Comparison of ENCODE assay signal across 11 cellular contexts in the genomic region with DNA sequence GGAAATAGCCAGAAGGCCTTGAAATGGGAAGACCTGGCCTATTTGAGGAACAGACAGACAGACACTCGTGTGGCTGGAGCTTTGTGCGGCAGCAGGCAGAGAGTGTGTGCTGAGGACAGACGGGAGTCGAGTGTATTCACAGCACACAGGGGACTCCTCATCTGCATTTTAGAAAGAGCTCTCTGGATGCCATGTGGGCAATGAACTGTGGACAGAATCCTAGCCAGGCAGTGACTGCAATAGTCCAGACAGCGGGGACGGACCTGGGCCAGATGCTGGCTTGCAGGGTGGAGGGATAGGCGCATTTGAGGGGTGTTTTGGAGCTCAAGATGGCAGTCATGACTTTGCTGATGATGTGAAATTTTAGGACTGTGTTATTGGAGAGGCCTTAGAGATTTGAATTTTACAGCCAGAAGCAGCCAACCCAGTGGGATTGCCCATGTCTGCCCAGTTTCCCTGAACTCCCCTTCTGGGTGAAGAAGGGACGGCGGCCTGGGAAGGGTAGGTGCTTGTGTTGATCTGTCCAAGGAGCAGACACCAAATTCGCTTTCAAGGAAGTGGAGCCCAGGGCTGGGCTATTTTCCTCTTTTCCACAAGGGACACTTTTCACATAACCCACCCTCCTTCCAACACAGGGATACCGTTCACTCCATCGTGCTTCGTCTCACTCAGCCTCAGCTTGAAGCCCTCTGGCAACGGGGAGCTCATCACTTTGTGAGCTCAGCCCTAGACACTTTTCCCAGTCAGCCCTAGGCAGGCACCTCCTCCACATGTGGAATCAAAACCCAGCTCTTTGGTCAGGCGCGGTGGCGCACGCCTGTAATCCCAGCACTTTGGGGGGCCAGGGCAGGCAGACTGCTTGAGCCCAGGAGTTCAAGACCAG. TPM values are rescaled to one million over a fixed set of nuclear protein-coding genes. Genes with fewer than 3 reads are reported as not detected.
DNase-seq lines count a peak whose midpoint lies in the region; ATAC-seq and TF ChIP-seq lines count a peak whose summit lies in the region.
"Had no signal": no experiment of that assay in that cellular context is flagged by ENCODE, and none has a peak within 500 bp of the region (broad histone marks: within the 10 kb centered on the region; RNA-seq: fewer than 3 reads in every experiment).

No MANE protein-coding gene starts in this region.

- no peak for TF ChIP-seq POLR2A in thyroid gland (IDR thresholded peaks at IDR 0.05)

- no peaks in the 10 kb centered on the region for H3K9me3 ChIP-seq in thyroid gland

- no peak overlapping the region for H3K4me3 ChIP-seq in thyroid gland (replicated peaks in 1 of 3)

- no peaks in the 10 kb centered on the region for H3K36me3 Mint-ChIP-seq in activated naive CD4-positive, alpha-beta T cell treated with anti-CD3 and anti-CD28 coated beads, Interleukin-2, amount 10 ng/mL, durations not matched to agents 7 days and 5 days
- H3K36me3 Mint-ChIP-seq in activated naive CD8-positive, alpha-beta T cell treated with anti-CD3 and anti-CD28 coated beads, Interleukin-2, amount 50 U/mL, for 24 hours (ENCODE audit: low read depth), result peaks cover 1% of the 10 kb centered on the region

- no peaks in the 10 kb centered on the region for H3K9me3 Mint-ChIP-seq in activated naive CD4-positive, alpha-beta T cell treated with anti-CD3 and anti-CD28 coated beads, Interleukin-2, amount 10 ng/mL, durations not matched to agents 7 days and 5 days
- no peaks in the 10 kb centered on the region for H3K9me3 Mint-ChIP-seq in activated naive CD8-positive, alpha-beta T cell treated with anti-CD3 and anti-CD28 coated beads, Interleukin-2, amount 50 U/mL, for 24 hours

- H3K4me3 Mint-ChIP-seq in activated naive CD4-positive, alpha-beta T cell treated with anti-CD3 and anti-CD28 coated beads, Interleukin-2, amount 10 ng/mL, durations not matched to agents 7 days and 5 days, result no peak overlapping the region
- H3K4me3 Mint-ChIP-seq in activated naive CD8-positive, alpha-beta T cell treated with anti-CD3 and anti-CD28 coated beads, Interleukin-2, amount 50 U/mL, for 24 hours, result peak overlapping the region; percentile 5

- H3K27ac ChIP-seq in layer of hippocampus (ENCODE audit: low read depth, low read length) (peak overlapping the region; percentile 65), thyroid gland (no peak overlapping the region)
- H3K27ac ChIP-seq: C4-2B had no signal

- TF ChIP-seq CTCF in thyroid gland (IDR thresholded peaks at IDR 0.05) (no peak), GM10266 (IDR thresholded peaks at IDR 0.05; ENCODE audit: control insufficient read depth, insufficient read depth, low read depth, missing control alignments) (no peak)

- peaks cover 26% of the 10 kb centered on the region for H3K4me1 Mint-ChIP-seq in activated naive CD4-positive, alpha-beta T cell treated with anti-CD3 and anti-CD28 coated beads, Interleukin-2, amount 10 ng/mL, durations not matched to agents 7 days and 5 days
- peaks cover 26% of the 10 kb centered on the region for H3K4me1 Mint-ChIP-seq in activated naive CD8-positive, alpha-beta T cell treated with anti-CD3 and anti-CD28 coated beads, Interleukin-2, amount 50 U/mL, for 24 hours

- peak overlapping the region; percentile 79 for H3K27ac Mint-ChIP-seq in activated naive CD4-positive, alpha-beta T cell treated with anti-CD3 and anti-CD28 coated beads, Interleukin-2, amount 10 ng/mL, durations not matched to agents 7 days and 5 days
- H3K27ac Mint-ChIP-seq in activated naive CD8-positive, alpha-beta T cell treated with anti-CD3 and anti-CD28 coated beads, Interleukin-2, amount 50 U/mL, for 24 hours, result peak overlapping the region; percentile 80

- WGBS in thyroid gland, 2 donors, result 70 to 85% methylated on average over 18 of the region's 18 CpGs

- intact Hi-C loops in thyroid gland (cut with DNase I), result no loop called here

- no peaks in the 10 kb centered on the region for H3K36me3 ChIP-seq in thyroid gland

- no peaks in the 10 kb centered on the region for H3K27me3 ChIP-seq in layer of hippocampus (ENCODE audit: control insufficient read depth, insufficient read depth, low read length)
- H3K27me3 ChIP-seq in thyroid gland, result no peaks in the 10 kb centered on the region

- CTCF ChIA-PET in activated naive CD4-positive, alpha-beta T cell treated with anti-CD3 and anti-CD28 coated beads, Interleukin-2, amount 10 ng/mL, durations not matched to agents 7 days and 5 days (lab: Charles Lee), result interaction anchor here (1.0 kb wide), 1 partner anchor 9 kb away, joined by 3 read pairs; no protein-coding TSS in a partner anchor

- DNase-seq in activated naive CD4-positive, alpha-beta T cell treated with anti-CD3 and anti-CD28 coated beads, Interleukin-2, amount 10 ng/mL, durations not matched to agents 7 days and 5 days, result no peak
- no peak for DNase-seq in activated naive CD4-positive, alpha-beta T cell treated with anti-CD3 and anti-CD28 coated beads, Interleukin-2, amount 50 U/mL, for 16 hours
- no peak for DNase-seq in activated naive CD8-positive, alpha-beta T cell treated with anti-CD3 and anti-CD28 coated beads, Interleukin-2, amount 50 U/mL, for 24 hours
- DNase-seq in thyroid gland (peak; percentile 46 to 53), D341Med (ENCODE audit: low spot score) (no peak), GM10266 (ENCODE audit: extremely low spot score) (no peak)
- DNase-seq in activated CD4-positive, CD25-positive, alpha-beta regulatory T cell treated with anti-CD3 and anti-CD28 coated beads, Interleukin-2, amount 50 U/mL, for 72 hours, result no peak
- DNase-seq: midbrain had no signal

- ATAC-seq in activated naive CD8-positive, alpha-beta T cell treated with anti-CD3 and anti-CD28 coated beads, Interleukin-2, amount 50 U/mL, for 24 hours, result no peak

- peaks cover 48% of the 10 kb centered on the region for H3K27me3 Mint-ChIP-seq in activated naive CD4-positive, alpha-beta T cell treated with anti-CD3 and anti-CD28 coated beads, Interleukin-2, amount 10 ng/mL, durations not matched to agents 7 days and 5 days
- H3K27me3 Mint-ChIP-seq in activated naive CD8-positive, alpha-beta T cell treated with anti-CD3 and anti-CD28 coated beads, Interleukin-2, amount 50 U/mL, for 24 hours, result peaks cover 15% of the 10 kb centered on the region

- H3K4me1 ChIP-seq in thyroid gland, result peaks cover 0 to 12% of the 10 kb centered on the region in 2 donors

RNA-seq across cellular contexts. Expression of a gene that starts 43.8 kb away (rescaled TPM):
- 1 to 10 TPM in 2 of 4 donors, under 1 TPM in 2; 0.89 to 1.7 (median 0.99) TPM for total RNA-seq in thyroid gland

RNA-seq across cellular contexts. Expression of a gene that starts 50.9 kb away (rescaled TPM):
- not detected for total RNA-seq in thyroid gland
- total RNA-seq: HT-29 had no signal

Comparison
In these comparisons a context has a peak if more than half of its experiments do, and no peak if none do; other contexts are left out.
1. DNase-seq: peak in thyroid gland (2 of 2); none in activated naive CD4-positive, alpha-beta T cell treated with anti-CD3 and anti-CD28 coated beads, Interleukin-2, amount 10 ng/mL, durations not matched to agents 7 days and 5 days (single experiment), activated naive CD4-positive, alpha-beta T cell treated with anti-CD3 and anti-CD28 coated beads, Interleukin-2, amount 50 U/mL, for 16 hours (single experiment), activated naive CD8-positive, alpha-beta T cell treated with anti-CD3 and anti-CD28 coated beads, Interleukin-2, amount 50 U/mL, for 24 hours (single experiment), activated CD4-positive, CD25-positive, alpha-beta regulatory T cell treated with anti-CD3 and anti-CD28 coated beads, Interleukin-2, amount 50 U/mL, for 72 hours (single experiment), D341Med (single experiment) and GM10266 (single experiment).